25 cellular contexts compared by ENCODE assay signal in the genomic region with DNA sequence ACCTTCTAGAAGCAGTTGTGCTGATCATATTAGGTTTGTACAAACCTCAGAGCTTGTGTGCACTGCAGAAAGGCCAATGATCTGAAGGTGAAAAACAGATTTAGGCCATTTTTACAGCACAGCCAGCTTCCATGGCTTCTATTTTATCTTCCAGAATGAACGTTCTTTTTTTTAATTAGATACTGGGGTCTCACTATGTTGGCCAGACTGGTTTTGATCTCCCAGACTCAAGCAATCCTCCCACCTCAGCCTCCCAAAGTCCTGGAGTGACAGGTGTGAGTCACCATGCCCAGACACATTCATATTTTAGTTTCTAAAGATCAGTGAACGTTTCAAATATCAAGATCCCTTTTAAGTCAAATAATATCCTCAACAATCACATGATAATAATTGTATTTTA.
"Had no signal": no experiment of that assay in that cellular context is flagged by ENCODE, and none has a peak within 500 bp of the region (broad histone marks: within the 10 kb centered on the region; RNA-seq: fewer than 3 reads in every experiment).

No MANE protein-coding gene starts in this region.

- DNase-seq: effector memory CD4-positive, alpha-beta T cell; foreskin keratinocyte; heart left ventricle; kidney; natural killer cell; stimulated activated CD4-positive, alpha-beta T cell treated with anti-CD3 and anti-CD28 coated beads, Interleukin-12 subunit alpha, Interleukin-12 subunit beta, amount 100 ng/mL, for 4 hours; stimulated activated CD4-positive, alpha-beta T cell treated with anti-CD3 and anti-CD28 coated beads, Interleukin-1b, Interleukin-23, amount 100 ng/mL, for 48 hours; stimulated activated CD4-positive, alpha-beta T cell treated with anti-CD3 and anti-CD28 coated beads, Interleukin-4, amount 100 ng/mL, for 4 hours; stimulated activated naive CD8-positive, alpha-beta T cell treated with anti-CD3 and anti-CD28 coated beads, Interleukin-15, amount 100 ng/mL, for 72 hours; transverse colon; upper lobe of right lung; uterus had no signal

- H3K36me3 Mint-ChIP-seq: memory B cell; natural killer cell; stimulated activated memory B cell treated with anti-CD40 and anti-IgM and Interleukin-4, amounts not matched to agents 10 μg/mL and 1 μg/mL and 100 μg/mL, for 72 hours had no signal

- H3K4me3 Mint-ChIP-seq: memory B cell; natural killer cell; stimulated activated memory B cell treated with anti-CD40 and anti-IgM and Interleukin-4, amounts not matched to agents 10 μg/mL and 1 μg/mL and 100 μg/mL, for 72 hours; stimulated activated naive CD8-positive, alpha-beta T cell treated with anti-CD3 and anti-CD28 coated beads, Interleukin-15, amount 100 ng/mL, for 72 hours had no signal

- H3K9me3 Mint-ChIP-seq: memory B cell; natural killer cell; stimulated activated memory B cell treated with anti-CD40 and anti-IgM and Interleukin-4, amounts not matched to agents 10 μg/mL and 1 μg/mL and 100 μg/mL, for 72 hours; stimulated activated naive CD8-positive, alpha-beta T cell treated with anti-CD3 and anti-CD28 coated beads, Interleukin-15, amount 100 ng/mL, for 72 hours had no signal

- H3K4me1 Mint-ChIP-seq: stimulated activated naive CD8-positive, alpha-beta T cell treated with anti-CD3 and anti-CD28 coated beads, Interleukin-15, amount 100 ng/mL, for 72 hours had no signal

- ATAC-seq: foreskin keratinocyte; gastroesophageal sphincter; heart left ventricle; left lobe of liver; natural killer cell; sciatic nerve; stimulated activated memory B cell treated with anti-CD40 and anti-IgM and Interleukin-4, amounts not matched to agents 10 μg/mL and 1 μg/mL and 100 μg/mL, for 72 hours; stimulated activated naive CD8-positive, alpha-beta T cell treated with anti-CD3 and anti-CD28 coated beads, Interleukin-15, amount 100 ng/mL, for 72 hours; upper lobe of right lung had no signal

- H3K27ac ChIP-seq: esophagus muscularis mucosa, foreskin keratinocyte, gastroesophageal sphincter, heart left ventricle, hepatocyte, parathyroid adenoma, prostate gland, right atrium auricular region, suprapubic skin, transverse colon, upper lobe of right lung, uterus had no signal

- H3K4me3 ChIP-seq: esophagus muscularis mucosa, gastroesophageal sphincter, heart left ventricle, hepatocyte, lung, prostate gland, right atrium auricular region, smooth muscle cell, suprapubic skin, transverse colon, upper lobe of right lung, uterus had no signal

- H3K27me3 Mint-ChIP-seq: memory B cell; stimulated activated memory B cell treated with anti-CD40 and anti-IgM and Interleukin-4, amounts not matched to agents 10 μg/mL and 1 μg/mL and 100 μg/mL, for 72 hours; stimulated activated naive CD8-positive, alpha-beta T cell treated with anti-CD3 and anti-CD28 coated beads, Interleukin-15, amount 100 ng/mL, for 72 hours had no signal

- H3K27ac Mint-ChIP-seq: memory B cell; natural killer cell; stimulated activated memory B cell treated with anti-CD40 and anti-IgM and Interleukin-4, amounts not matched to agents 10 μg/mL and 1 μg/mL and 100 μg/mL, for 72 hours; stimulated activated naive CD8-positive, alpha-beta T cell treated with anti-CD3 and anti-CD28 coated beads, Interleukin-15, amount 100 ng/mL, for 72 hours had no signal

- H3K27me3 ChIP-seq: esophagus muscularis mucosa, foreskin keratinocyte, gastroesophageal sphincter, heart left ventricle, hepatocyte, right atrium auricular region, suprapubic skin, transverse colon, upper lobe of right lung, uterus had no signal
